In genomic region chr14:44960146-44960545, GRCh38 we compare ENCODE assay signal across 1 cellular context.
TF ChIP-seq lines count a peak whose summit lies in the region.

No MANE protein-coding gene starts in this region.

TF ChIP-seq in A549, 52 proteins besides CTCF, POLR2A, EP300 and RAD21 (continued from another document):
- no peak for TF ChIP-seq PBX3 (IDR thresholded peaks at IDR 0.05)
- no peak for TF ChIP-seq GATA3 (IDR thresholded peaks at IDR 0.05; ENCODE audit: borderline replicate concordance)
- no peak for TF ChIP-seq HMGXB4 (CRISPR knock-in tag; IDR thresholded peaks at IDR 0.05; ENCODE audit: borderline replicate concordance)
- no peak for TF ChIP-seq HEYL (CRISPR knock-in tag; IDR thresholded peaks at IDR 0.05)
- TF ChIP-seq ZSCAN20 (CRISPR knock-in tag; IDR thresholded peaks at IDR 0.05), result no peak
- no peak for TF ChIP-seq ESRRA (IDR thresholded peaks at IDR 0.05; ENCODE audit: borderline replicate concordance, low read length)
